5 cellular contexts compared by ENCODE assay signal in the genomic region with DNA sequence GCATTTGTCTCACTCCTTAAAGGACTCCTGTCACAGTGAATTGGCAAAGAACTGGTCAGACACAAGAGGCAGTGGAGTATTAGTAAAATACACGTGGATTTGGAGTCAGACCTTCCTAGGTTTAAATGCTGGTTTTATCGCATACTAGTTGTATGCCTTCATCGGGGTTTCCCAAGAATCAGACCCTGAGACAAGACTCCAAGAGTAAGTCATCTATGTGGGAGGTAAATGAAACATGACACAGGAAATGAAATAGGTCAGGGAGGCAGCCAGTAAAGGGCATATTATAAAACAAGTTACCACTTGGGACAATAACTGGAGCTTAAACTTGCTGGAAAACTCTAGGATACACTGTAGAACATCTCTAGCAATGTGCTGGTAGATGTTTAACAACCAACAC. TPM values are rescaled to one million over a fixed set of nuclear protein-coding genes. Genes with fewer than 3 reads are reported as not detected.
"Had no signal": no experiment of that assay in that cellular context is flagged by ENCODE, and none has a peak within 500 bp of the region (broad histone marks: within the 10 kb centered on the region; RNA-seq: fewer than 3 reads in every experiment).

No MANE protein-coding gene starts in this region.

RNA-seq across cellular contexts. Expression of a gene that starts 59.8 kb away (rescaled TPM):
- total RNA-seq: activated T-cell treated with anti-CD3 and anti-CD28 coated beads, Interleukin-2, amount 50 U/mL, for 72 hours; ascending aorta; body of pancreas; bronchial epithelial cell; cardiac muscle cell had no signal
